Comparison of ENCODE assay signal across 1 cellular context in the genomic region with DNA sequence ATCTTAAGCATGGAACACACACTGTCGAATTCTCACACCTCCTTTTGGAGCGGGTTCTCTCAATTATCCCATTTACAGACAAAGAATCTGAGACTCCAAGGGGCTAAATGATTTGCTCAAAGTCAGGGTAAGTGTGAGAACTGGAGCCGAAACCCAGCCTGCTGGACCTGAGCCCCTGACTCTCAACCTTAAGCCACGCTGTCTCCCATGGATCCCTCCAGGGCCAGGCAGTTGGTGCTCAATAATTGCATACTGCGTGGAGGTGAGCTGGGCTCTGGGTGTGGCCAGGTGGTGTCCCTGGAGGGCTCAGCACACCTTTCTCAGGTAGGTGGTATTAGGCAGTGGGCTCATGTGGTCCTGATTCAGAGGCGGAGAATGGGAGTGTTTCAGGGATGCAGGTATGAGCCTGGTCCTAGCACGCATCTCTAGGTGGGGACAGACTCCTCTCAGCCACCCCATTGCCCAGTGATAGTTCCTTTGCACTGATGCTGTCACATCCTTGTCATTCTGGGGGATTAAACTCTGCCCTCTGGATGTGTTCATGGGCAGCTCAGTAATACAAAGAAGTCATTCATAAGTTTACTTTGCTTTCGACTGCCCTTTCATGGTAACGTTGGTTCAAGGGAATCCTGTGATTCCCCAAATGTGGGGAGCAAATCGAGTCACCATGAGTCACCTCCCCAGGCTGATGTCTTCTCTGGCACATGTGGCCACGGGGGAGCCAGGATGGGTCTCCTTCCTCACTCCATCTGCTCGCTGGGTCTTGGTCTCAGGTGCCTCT.
TF ChIP-seq lines count a peak whose summit lies in the region.

No MANE protein-coding gene starts in this region.

TF ChIP-seq in IMR-90, 13 proteins besides CTCF, POLR2A, EP300 and RAD21 (continued from another document):
- TF ChIP-seq BHLHE40 (IDR thresholded peaks at IDR 0.05; ENCODE audit: low read depth, low read length): no peak
- no peak for TF ChIP-seq RCOR1 (IDR thresholded peaks at IDR 0.05; ENCODE audit: insufficient replicate concordance, low read length)
- no peak for TF ChIP-seq CEBPB (IDR thresholded peaks at IDR 0.05; ENCODE audit: low read depth, low read length)
- TF ChIP-seq NFE2L2 (IDR thresholded peaks at IDR 0.05; ENCODE audit: low read depth, low read length): no peak
- TF ChIP-seq RFX5 (IDR thresholded peaks at IDR 0.05; ENCODE audit: low read depth, low read length): no peak
- TF ChIP-seq, protein P1, sequence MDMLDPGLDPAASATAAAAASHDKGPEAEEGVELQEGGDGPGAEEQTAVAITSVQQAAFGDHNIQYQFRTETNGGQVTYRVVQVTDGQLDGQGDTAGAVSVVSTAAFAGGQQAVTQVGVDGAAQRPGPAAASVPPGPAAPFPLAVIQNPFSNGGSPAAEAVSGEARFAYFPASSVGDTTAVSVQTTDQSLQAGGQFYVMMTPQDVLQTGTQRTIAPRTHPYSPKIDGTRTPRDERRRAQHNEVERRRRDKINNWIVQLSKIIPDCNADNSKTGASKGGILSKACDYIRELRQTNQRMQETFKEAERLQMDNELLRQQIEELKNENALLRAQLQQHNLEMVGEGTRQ (IDR thresholded peaks at IDR 0.05; ENCODE audit: low read depth, low read length): no peak
- TF ChIP-seq MAZ (IDR thresholded peaks at IDR 0.05; ENCODE audit: borderline replicate concordance, low read depth, low read length): no peak
- no peak for TF ChIP-seq ELK1 (IDR thresholded peaks at IDR 0.05; ENCODE audit: borderline replicate concordance, low read depth, low read length)
- TF ChIP-seq CHD1 (IDR thresholded peaks at IDR 0.05; ENCODE audit: low read depth, low read length): no peak
- no peak for TF ChIP-seq MAFK (IDR thresholded peaks at IDR 0.05; ENCODE audit: low read depth, low read length)
- no peak for TF ChIP-seq MXI1 (IDR thresholded peaks at IDR 0.05; ENCODE audit: borderline replicate concordance, low read depth, low read length)
- no peak for TF ChIP-seq SMC3 (IDR thresholded peaks at IDR 0.05; ENCODE audit: low read depth, low read length)
